In the genomic region with DNA sequence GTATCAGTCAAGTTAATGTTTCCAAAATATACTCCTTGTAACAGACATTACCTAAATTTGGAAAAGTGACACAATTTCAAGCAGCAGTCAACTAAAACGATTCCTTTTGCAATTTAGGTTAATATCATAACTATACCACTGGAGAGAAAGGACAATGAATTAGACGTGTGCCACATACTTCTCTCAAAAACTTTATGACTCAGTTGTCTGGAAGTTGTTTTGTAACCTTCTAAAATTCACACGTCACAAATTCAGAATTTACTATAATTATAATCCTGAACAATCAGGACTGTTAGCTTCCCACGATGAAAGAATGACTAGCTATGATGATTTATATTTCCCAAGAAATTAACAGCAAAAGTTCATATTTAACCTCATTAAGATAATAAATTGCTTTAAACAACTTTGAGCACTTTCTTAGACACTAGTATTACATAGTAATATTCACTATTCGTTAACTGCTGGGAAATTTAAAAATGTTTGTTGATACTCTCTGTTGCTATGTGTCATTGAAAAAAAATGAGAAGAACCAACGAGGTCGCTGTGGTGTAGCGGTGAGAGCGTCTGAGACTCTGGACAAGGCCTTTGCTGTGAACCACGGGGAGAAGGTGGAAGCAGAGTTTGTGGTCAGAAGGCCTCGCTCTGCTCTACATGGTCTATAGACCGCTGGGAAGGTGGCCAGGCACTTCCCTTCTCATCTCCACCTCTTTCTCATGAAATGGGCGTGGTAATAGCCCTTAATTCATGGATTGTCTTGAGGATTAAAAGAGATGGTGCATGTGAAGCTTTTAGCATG, we compare ENCODE assay signal across 16 cellular contexts. TPM values are rescaled to one million over a fixed set of nuclear protein-coding genes. Genes with fewer than 3 reads are reported as not detected.
A peak's percentile ranks its signal among the peaks of the same experiment; 100 is the strongest.
DNase-seq lines count a peak whose midpoint lies in the region; ATAC-seq, FAIRE-seq and TF ChIP-seq lines count a peak whose summit lies in the region.
"Had no signal": no experiment of that assay in that cellular context is flagged by ENCODE, and none has a peak within 500 bp of the region (broad histone marks: within the 10 kb centered on the region; RNA-seq: fewer than 3 reads in every experiment).

No MANE protein-coding gene starts in this region.

- no peak overlapping the region for H3K4ac ChIP-seq in H9 (ENCODE audit: low read depth, low read length)

- no peak overlapping the region for H3K4me3 Mint-ChIP-seq in activated CD8-positive, alpha-beta T cell treated with anti-CD3 and anti-CD28 coated beads, Interleukin-2, amount 10 ng/mL, durations not matched to agents 7 days and 5 days
- H3K4me3 Mint-ChIP-seq in endothelial cell (ENCODE audit: unreplicated experiment) (no peak overlapping the region), H9 (no peak overlapping the region)
- H3K4me3 Mint-ChIP-seq: brain had no signal

- DNase-seq in stimulated activated CD4-positive, alpha-beta T cell treated with anti-CD3 and anti-CD28 coated beads, Interleukin-1b, Interleukin-23, amount 100 ng/mL, for 48 hours = peak; percentile 50
- no peak for DNase-seq in stimulated activated CD4-positive, alpha-beta T cell treated with anti-CD3 and anti-CD28 coated beads, Interleukin-4, amount 100 ng/mL, for 24 hours
- no peak for DNase-seq in activated CD8-positive, alpha-beta T cell treated with anti-CD3 and anti-CD28 coated beads, Interleukin-2, amount 10 ng/mL, durations not matched to agents 7 days and 5 days
- DNase-seq in hepatic stellate cell (ENCODE audit: low spot score) (peak; percentile 10), urothelium cell line (ENCODE audit: low spot score) (peak; percentile 43), RKO (ENCODE audit: low spot score) (no peak), endothelial cell (ENCODE audit: low spot score) (no peak), H9 (no peak)
- DNase-seq: activated CD4-positive, CD25-positive, alpha-beta regulatory T cell treated with anti-CD3 and anti-CD28 coated beads, Interleukin-2, amount 50 U/mL, for 72 hours; NCI-H510A; SHP77; substantia nigra had no signal

- no peak overlapping the region for H3K4me2 ChIP-seq in H9 (ENCODE audit: insufficient read depth, insufficient read length, low read length)
- H3K4me2 ChIP-seq: BLaER1 treated with 17β-estradiol and CSF1 and Interleukin-3, amounts not matched to agents 10 nM and 100 nM had no signal

- TF ChIP-seq CTCF in endothelial cell (IDR thresholded peaks at IDR 0.05; ENCODE audit: unreplicated experiment) = no peak
- TF ChIP-seq CTCF in H9 (conservative IDR thresholded peaks at IDR 0.05) = no peak

- H3K27ac ChIP-seq in H9 (ENCODE audit: insufficient read length, low read depth, low read length) = no peak overlapping the region
- H3K27ac ChIP-seq: BLaER1 treated with 17β-estradiol and CSF1 and Interleukin-3, amounts not matched to agents 10 nM and 100 nM; epithelial cell of prostate had no signal

- CTCF ChIA-PET in activated CD8-positive, alpha-beta T cell treated with anti-CD3 and anti-CD28 coated beads, Interleukin-2, amount 10 ng/mL, durations not matched to agents 7 days and 5 days (lab: Charles Lee) = interaction anchor here (1.0 to 1.2 kb wide), 2 partner anchors 22 to 270 kb away, joined by 3 to 6 read pairs; no protein-coding TSS in a partner anchor

- H4K20me1 ChIP-seq in H9 (ENCODE audit: control insufficient read depth, insufficient read depth, insufficient read length) = no peaks in the 10 kb centered on the region
- H4K20me1 ChIP-seq: BLaER1 treated with 17β-estradiol and CSF1 and Interleukin-3, amounts not matched to agents 10 nM and 100 nM had no signal

- no peaks in the 10 kb centered on the region for H3K9me3 ChIP-seq in H9 (ENCODE audit: control insufficient read depth, low read depth, low read length)

- H2AFZ ChIP-seq in H9 (ENCODE audit: low read length) = no peak overlapping the region

- H3K23ac ChIP-seq in H9 (ENCODE audit: insufficient read length, low read depth, low read length) = no peak overlapping the region

- peaks cover 40% of the 10 kb centered on the region for H3K4me1 Mint-ChIP-seq in activated CD8-positive, alpha-beta T cell treated with anti-CD3 and anti-CD28 coated beads, Interleukin-2, amount 10 ng/mL, durations not matched to agents 7 days and 5 days (ENCODE audit: low read depth)
- H3K4me1 Mint-ChIP-seq in endothelial cell (ENCODE audit: unreplicated experiment) (peaks cover 2% of the 10 kb centered on the region), H9 (peaks cover 0 to 3% of the 10 kb centered on the region in 2 experiments; a peak in 1 of 4 replicates)
- H3K4me1 Mint-ChIP-seq: brain had no signal

- ATAC-seq in activated CD8-positive, alpha-beta T cell treated with anti-CD3 and anti-CD28 coated beads, Interleukin-2, amount 10 ng/mL, durations not matched to agents 7 days and 5 days = peak; percentile 82

- POLR2A ChIA-PET in activated CD8-positive, alpha-beta T cell treated with anti-CD3 and anti-CD28 coated beads, Interleukin-2, amount 10 ng/mL, durations not matched to agents 7 days and 5 days (lab: Charles Lee) = no interaction called here

- no peak overlapping the region for H2BK15ac ChIP-seq in H9 (ENCODE audit: low read depth, low read length)

- FAIRE-seq in urothelium cell line (lab: Jason Lieb, UNC) = no peak
- FAIRE-seq: GM19239 had no signal

- peaks cover 7% of the 10 kb centered on the region for H3K9me3 Mint-ChIP-seq in activated CD8-positive, alpha-beta T cell treated with anti-CD3 and anti-CD28 coated beads, Interleukin-2, amount 10 ng/mL, durations not matched to agents 7 days and 5 days (ENCODE audit: insufficient read depth)
- H3K9me3 Mint-ChIP-seq in endothelial cell (ENCODE audit: unreplicated experiment) (peaks cover 10% of the 10 kb centered on the region), H9 (peaks cover 25 to 33% of the 10 kb centered on the region in 2 experiments)

- H3K9ac ChIP-seq in H9 (ENCODE audit: extremely low read depth, insufficient read length, low read length) = no peak overlapping the region
- H3K9ac ChIP-seq: BLaER1 treated with 17β-estradiol and CSF1 and Interleukin-3, amounts not matched to agents 10 nM and 100 nM had no signal

- no peak overlapping the region for H4K91ac ChIP-seq in H9 (ENCODE audit: insufficient read length, low read depth, low read length)

- no CpG with 5 or more reads among the region's 13 CpGs for WGBS in H9 (ENCODE audit: extremely low coverage, insufficient read length, low lambda C conversion rate)

- H3K27ac Mint-ChIP-seq in activated CD8-positive, alpha-beta T cell treated with anti-CD3 and anti-CD28 coated beads, Interleukin-2, amount 10 ng/mL, durations not matched to agents 7 days and 5 days = peak overlapping the region; percentile 63
- H3K27ac Mint-ChIP-seq in endothelial cell (ENCODE audit: unreplicated experiment) (no peak overlapping the region), H9 (0 out of 7 replicates have a peak overlapping the region, but pooled peaks of 1 of the 3 experiments have one; percentile 29)
- H3K27ac Mint-ChIP-seq: brain had no signal

- no peaks in the 10 kb centered on the region for H3K79me2 ChIP-seq in H9 (ENCODE audit: insufficient read depth, low read length)

- H3K27me3 ChIP-seq in H9 (ENCODE audit: insufficient read depth, low read length) = no peaks in the 10 kb centered on the region
- H3K27me3 ChIP-seq: BLaER1 treated with 17β-estradiol and CSF1 and Interleukin-3, amounts not matched to agents 10 nM and 100 nM had no signal

- H3K23me2 ChIP-seq in H9 (ENCODE audit: insufficient read length, low read depth, low read length, poor library complexity, severe bottlenecking) = no peaks in the 10 kb centered on the region

- no peak overlapping the region for H3K14ac ChIP-seq in H9 (ENCODE audit: insufficient read depth, low read length)

- H2BK20ac ChIP-seq in H9 (ENCODE audit: low read depth, low read length, poor library complexity, severe bottlenecking) = no peak overlapping the region

- no peaks in the 10 kb centered on the region for H3K4me1 ChIP-seq in H9 (ENCODE audit: insufficient read depth, low read length)

- H3K79me1 ChIP-seq in H9 (ENCODE audit: insufficient read depth, low read depth, low read length, poor library complexity, severe bottlenecking) = no peaks in the 10 kb centered on the region

- H3K56ac ChIP-seq in H9 (ENCODE audit: insufficient read length, low read depth, low read length) = no peak overlapping the region

- no peak overlapping the region for H2BK5ac ChIP-seq in H9 (ENCODE audit: insufficient read length, low read length)

- no peak overlapping the region for H3T11ph ChIP-seq in H9 (ENCODE audit: low read length)

- H4K5ac ChIP-seq in H9 (ENCODE audit: insufficient read length, low read depth, low read length) = no peak overlapping the region

- H2BK12ac ChIP-seq in H9 (ENCODE audit: insufficient read length, low read depth, low read length) = no peak overlapping the region

- H3K27me3 Mint-ChIP-seq in activated CD8-positive, alpha-beta T cell treated with anti-CD3 and anti-CD28 coated beads, Interleukin-2, amount 10 ng/mL, durations not matched to agents 7 days and 5 days (ENCODE audit: low read depth) = no peaks in the 10 kb centered on the region
- H3K27me3 Mint-ChIP-seq in endothelial cell (ENCODE audit: unreplicated experiment) (peaks cover 12% of the 10 kb centered on the region), H9 (ENCODE audit: low read depth) (no peaks in the 10 kb centered on the region; the same call in 1 of the 2 replicates)
- H3K27me3 Mint-ChIP-seq: brain had no signal

- H4K8ac ChIP-seq in H9 (replicated peaks; ENCODE audit: insufficient read length, low read depth, low read length) = no peak overlapping the region

- H3K18ac ChIP-seq in H9 (ENCODE audit: insufficient read length, low read depth, low read length) = no peak overlapping the region

- no peak overlapping the region for H2AK5ac ChIP-seq in H9 (ENCODE audit: insufficient read length, low read length)

- H3K36me3 Mint-ChIP-seq in activated CD8-positive, alpha-beta T cell treated with anti-CD3 and anti-CD28 coated beads, Interleukin-2, amount 10 ng/mL, durations not matched to agents 7 days and 5 days (ENCODE audit: low read depth) = peaks cover 38% of the 10 kb centered on the region
- H3K36me3 Mint-ChIP-seq in endothelial cell (ENCODE audit: low read depth, unreplicated experiment) (peaks cover 23% of the 10 kb centered on the region), H9 (ENCODE audit: insufficient read depth in 1 of 3, low read depth in 3 of 3) (peaks cover 34 to 39% (median 38%) of the 10 kb centered on the region in 3 experiments)

- H2BK120ac ChIP-seq in H9 (ENCODE audit: low read depth, low read length, poor library complexity, severe bottlenecking) = no peak overlapping the region

RNA-seq across cellular contexts. Expression of gene BATF3, which starts 27.9 kb away (rescaled TPM):
- 10 to 100 TPM; 31.3 to 32.6 TPM for total RNA-seq in activated CD8-positive, alpha-beta T cell treated with anti-CD3 and anti-CD28 coated beads, Interleukin-2, amount 10 ng/mL, durations not matched to agents 7 days and 5 days
- 0.54 TPM for total RNA-seq in endothelial cell (ENCODE audit: unreplicated experiment)
- total RNA-seq in H9 (2021) = 2.1 and 2.2 TPM in 2 replicates

Comparison
In these comparisons a context has a peak if more than half of its experiments do, and no peak if none do; other contexts are left out.
1. DNase-seq: peak in stimulated activated CD4-positive, alpha-beta T cell treated with anti-CD3 and anti-CD28 coated beads, Interleukin-1b, Interleukin-23, amount 100 ng/mL, for 48 hours (single experiment), hepatic stellate cell (single experiment) and urothelium cell line (single experiment); none in stimulated activated CD4-positive, alpha-beta T cell treated with anti-CD3 and anti-CD28 coated beads, Interleukin-4, amount 100 ng/mL, for 24 hours (single experiment), activated CD8-positive, alpha-beta T cell treated with anti-CD3 and anti-CD28 coated beads, Interleukin-2, amount 10 ng/mL, durations not matched to agents 7 days and 5 days (single experiment), RKO (single experiment), endothelial cell (single experiment) and H9 (single experiment).
2. RNA of gene BATF3, which starts 27.9 kb away (total RNA-seq): 31.3 to 32.6 TPM in activated CD8-positive, alpha-beta T cell treated with anti-CD3 and anti-CD28 coated beads, Interleukin-2, amount 10 ng/mL, durations not matched to agents 7 days and 5 days; 2.1 to 2.2 TPM in H9 and 0.54 TPM in endothelial cell (single experiment); every median in the first group is over 10 times any median in the second.